In the genomic region with DNA sequence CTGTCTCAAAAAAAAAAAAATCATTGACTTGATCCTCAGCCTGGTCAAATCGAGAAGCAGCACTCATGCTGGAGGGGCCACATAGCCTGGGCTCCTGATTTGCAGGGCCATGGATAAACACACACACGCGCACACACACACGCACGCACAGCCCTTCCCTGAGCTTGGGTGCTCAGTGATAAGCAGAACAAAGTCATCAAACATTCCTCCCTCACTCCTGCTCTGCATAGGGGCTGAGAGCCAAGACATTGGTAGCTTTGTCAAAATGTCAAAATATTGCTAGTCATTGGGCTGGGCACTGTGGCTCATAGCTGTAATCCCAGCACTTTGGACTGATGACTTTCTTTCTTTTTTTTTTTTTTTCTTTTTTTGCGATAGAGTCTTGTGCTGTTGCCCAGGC, we compare ENCODE assay signal across 12 cellular contexts. TPM values are rescaled to one million over a fixed set of nuclear protein-coding genes. Genes with fewer than 3 reads are reported as not detected.
DNase-seq lines count a peak whose midpoint lies in the region; ATAC-seq and TF ChIP-seq lines count a peak whose summit lies in the region.
"Had no signal": no experiment of that assay in that cellular context is flagged by ENCODE, and none has a peak within 500 bp of the region (broad histone marks: within the 10 kb centered on the region; RNA-seq: fewer than 3 reads in every experiment).

No MANE protein-coding gene starts in this region.

- no peak for TF ChIP-seq CTCF in HFFc6 (IDR thresholded peaks at IDR 0.05)
- no peak for TF ChIP-seq CTCF in thoracic aorta (IDR thresholded peaks at IDR 0.05)

- intact Hi-C loops in left cardiac atrium (cut with DNase I), result no loop called here

- peak overlapping the region in 1 of 2 donors; percentile 54 for H3K27ac ChIP-seq in thoracic aorta

- H3K36me3 Mint-ChIP-seq in HFFc6 (ENCODE audit: low read depth), result no peaks in the 10 kb centered on the region
- H3K36me3 Mint-ChIP-seq: activated CD4-positive, alpha-beta memory T cell treated with anti-CD3 and anti-CD28 coated beads for 36 hours; activated naive CD8-positive, alpha-beta T cell treated with anti-CD3 and anti-CD28 coated beads for 36 hours; stimulated activated naive B cell treated with anti-CD40 and anti-IgM and Interleukin-4, amounts not matched to agents 10 μg/mL and 1 μg/mL and 100 μg/mL, for 72 hours had no signal

- no peak overlapping the region for H3K9ac ChIP-seq in adipocyte (ENCODE audit: low read length)

- H3K4me3 ChIP-seq in adipocyte (ENCODE audit: low read length) (no peak overlapping the region), thoracic aorta (no peak overlapping the region)

- DNase-seq in HFFc6 (peak; percentile 29), adipocyte (ENCODE audit: low read depth) (peak; percentile 27), left cardiac atrium (no peak), thoracic aorta (ENCODE audit: low spot score) (no peak), NCI-H128 (lab: John Stamatoyannopoulos, UW; ENCODE audit: unreplicated experiment) (no peak)
- DNase-seq in stimulated activated CD4-positive, alpha-beta T cell treated with anti-CD3 and anti-CD28 coated beads, Interleukin-2, amount 100 ng/mL, for 24 hours, result no peak
- DNase-seq: activated CD4-positive, alpha-beta memory T cell treated with anti-CD3 and anti-CD28 coated beads for 36 hours; activated naive CD8-positive, alpha-beta T cell treated with anti-CD3 and anti-CD28 coated beads for 36 hours; SIG-M5; stimulated activated naive B cell treated with anti-CD40 and anti-IgM and Interleukin-4, amounts not matched to agents 10 μg/mL and 1 μg/mL and 100 μg/mL, for 72 hours had no signal

- H3K4me3 Mint-ChIP-seq in HFFc6, result no peak overlapping the region
- H3K4me3 Mint-ChIP-seq: activated CD4-positive, alpha-beta memory T cell treated with anti-CD3 and anti-CD28 coated beads for 36 hours; activated naive CD8-positive, alpha-beta T cell treated with anti-CD3 and anti-CD28 coated beads for 36 hours; stimulated activated naive B cell treated with anti-CD40 and anti-IgM and Interleukin-4, amounts not matched to agents 10 μg/mL and 1 μg/mL and 100 μg/mL, for 72 hours had no signal

- no peaks in the 10 kb centered on the region for H3K27me3 ChIP-seq in adipocyte (replicated peaks; ENCODE audit: control insufficient read depth, insufficient read depth, low read length)
- no peaks in the 10 kb centered on the region for H3K27me3 ChIP-seq in thoracic aorta (replicated peaks; ENCODE audit: insufficient read depth)

- peak; percentile 33 to 45 for ATAC-seq in left cardiac atrium
- peak; percentile 89 for ATAC-seq in thoracic aorta (ENCODE audit: insufficient number of reproducible peaks, low FRiP score, low read depth)
- no peak for ATAC-seq in HG03039 (IDR thresholded peaks at IDR 0.05; ENCODE audit: unreplicated experiment)
- ATAC-seq in HG03354 (IDR thresholded peaks at IDR 0.05; ENCODE audit: poor library complexity, severe bottlenecking, unreplicated experiment), result no peak
- ATAC-seq: stimulated activated naive B cell treated with anti-CD40 and anti-IgM and Interleukin-4, amounts not matched to agents 10 μg/mL and 1 μg/mL and 100 μg/mL, for 72 hours had no signal

- H3K9me3 ChIP-seq in adipocyte (ENCODE audit: control insufficient read depth, low read length) (no peaks in the 10 kb centered on the region), thoracic aorta (no peaks in the 10 kb centered on the region)

- no peaks in the 10 kb centered on the region for H3K9me3 Mint-ChIP-seq in HFFc6
- H3K9me3 Mint-ChIP-seq: activated CD4-positive, alpha-beta memory T cell treated with anti-CD3 and anti-CD28 coated beads for 36 hours; activated naive CD8-positive, alpha-beta T cell treated with anti-CD3 and anti-CD28 coated beads for 36 hours; stimulated activated naive B cell treated with anti-CD40 and anti-IgM and Interleukin-4, amounts not matched to agents 10 μg/mL and 1 μg/mL and 100 μg/mL, for 72 hours had no signal

- peak overlapping the region; percentile 58; the same call in 1 of the 2 replicates for H3K27ac Mint-ChIP-seq in HFFc6
- H3K27ac Mint-ChIP-seq: activated CD4-positive, alpha-beta memory T cell treated with anti-CD3 and anti-CD28 coated beads for 36 hours; activated naive CD8-positive, alpha-beta T cell treated with anti-CD3 and anti-CD28 coated beads for 36 hours had no signal

- no peaks in the 10 kb centered on the region; the same call in 1 of the 2 replicates for H3K27me3 Mint-ChIP-seq in HFFc6 (ENCODE audit: insufficient read depth)

- H3K36me3 ChIP-seq in adipocyte (ENCODE audit: control insufficient read depth, insufficient read depth, low read length, severe bottlenecking) (no peaks in the 10 kb centered on the region), thoracic aorta (no peaks in the 10 kb centered on the region)

- peaks cover 38% of the 10 kb centered on the region for H3K4me1 Mint-ChIP-seq in HFFc6 (ENCODE audit: low read depth)
- H3K4me1 Mint-ChIP-seq: activated naive CD8-positive, alpha-beta T cell treated with anti-CD3 and anti-CD28 coated beads for 36 hours had no signal

- H3K4me1 ChIP-seq in adipocyte (ENCODE audit: control insufficient read depth, insufficient read depth, low read length) (peaks cover 34% of the 10 kb centered on the region), thoracic aorta (ENCODE audit: control insufficient read depth in 1 of 2, low read depth in 2 of 2) (peaks cover 0 to 23% of the 10 kb centered on the region in 2 donors)

RNA-seq across cellular contexts. Expression of a gene that starts 34.0 kb away (rescaled TPM):
- 10 to 100 TPM; 12.2 to 14.3 (median 13.1) TPM for total RNA-seq in HFFc6 (2021; fragmentation: NEBNext Ultra II Directional; extraction: Animal tissue kit (Norgen Biotek cat#: 25700))
- total RNA-seq in left cardiac atrium, result 100 to 1,000 TPM in 1 of 2 donors, 10 to 100 TPM in 1; 56.0 to 108 TPM
- 10 to 100 TPM; 68.4 to 77.3 TPM for total RNA-seq in thoracic aorta
- total RNA-seq: activated CD4-positive, alpha-beta memory T cell treated with anti-CD3 and anti-CD28 coated beads for 36 hours had no signal

Comparison
In these comparisons a context has a peak if more than half of its experiments do, and no peak if none do; other contexts are left out.
1. DNase-seq: peak in HFFc6 (single experiment) and adipocyte (single experiment); none in left cardiac atrium (single experiment), thoracic aorta (single experiment), NCI-H128 (single experiment) and stimulated activated CD4-positive, alpha-beta T cell treated with anti-CD3 and anti-CD28 coated beads, Interleukin-2, amount 100 ng/mL, for 24 hours (0 of 2).
2. ATAC-seq: peak in left cardiac atrium (2 of 2) and thoracic aorta (single experiment); none in HG03039 (single experiment) and HG03354 (single experiment).